In genomic region chr10:90751107-90751997, GRCh38 we compare ENCODE assay signal across 2 cellular contexts.
TF ChIP-seq lines count a peak whose summit lies in the region.

No MANE protein-coding gene starts in this region.

TF ChIP-seq in IMR-90, 13 proteins besides CTCF, POLR2A, EP300 and RAD21:
- peak; percentile 72 for TF ChIP-seq SMC3 (IDR thresholded peaks at IDR 0.05; ENCODE audit: low read depth, low read length)
- TF ChIP-seq ELK1 (IDR thresholded peaks at IDR 0.05; ENCODE audit: borderline replicate concordance, low read depth, low read length), result no peak

TF ChIP-seq in H1, 55 proteins besides CTCF, POLR2A, EP300 and RAD21:
- TF ChIP-seq E2F6 (IDR thresholded peaks at IDR 0.05) (peak; percentile 53; the same call in 1 of the 2 replicates), CHD2 (IDR thresholded peaks at IDR 0.05; ENCODE audit: low read length) (no peak)
